Comparison of ENCODE assay signal across 23 cellular contexts in the genomic region with DNA sequence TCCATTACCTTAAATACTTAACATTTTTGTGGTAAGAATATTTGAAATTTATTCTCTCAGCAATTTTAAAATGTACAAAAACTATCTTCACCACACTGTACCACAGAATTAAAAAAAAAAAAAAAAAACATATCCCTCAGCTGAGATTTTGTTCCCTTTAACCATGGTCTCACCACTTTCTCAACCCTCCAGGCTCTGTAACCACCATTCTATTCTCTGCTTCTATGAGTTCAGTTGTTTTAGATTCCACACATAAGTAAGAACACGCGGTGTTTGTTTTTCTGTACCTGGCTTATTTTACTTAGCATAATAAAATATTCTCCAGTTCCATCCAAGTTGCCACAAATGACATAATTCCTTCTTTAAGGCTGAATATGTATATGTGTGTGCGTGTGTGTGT.
"Had no signal": no experiment of that assay in that cellular context is flagged by ENCODE, and none has a peak within 500 bp of the region (broad histone marks: within the 10 kb centered on the region; RNA-seq: fewer than 3 reads in every experiment).

No MANE protein-coding gene starts in this region.

- H3K36me3 ChIP-seq: ascending aorta, colonic mucosa, gastrocnemius medialis, heart left ventricle, left ventricle myocardium inferior, neutrophil, spleen, upper lobe of left lung had no signal

- H3K9me3 Mint-ChIP-seq: activated B cell treated with CpG ODN at 0.5 μM for 24 hours; activated naive CD8-positive, alpha-beta T cell treated with anti-CD3 and anti-CD28 coated beads, Interleukin-2, amount 50 U/mL, for 24 hours; naive thymus-derived CD8-positive, alpha-beta T cell; stimulated activated memory B cell treated with anti-CD40 and anti-IgM and Interleukin-4, amounts not matched to agents 10 μg/mL and 1 μg/mL and 100 μg/mL, for 72 hours; T-cell had no signal

- DNase-seq: activated B cell treated with CpG ODN at 0.5 μM for 24 hours; activated CD4-positive, alpha-beta memory T cell treated with anti-CD3 and anti-CD28 coated beads for 36 hours; activated CD4-positive, alpha-beta T cell treated with anti-CD3 and anti-CD28 coated beads for 4 hours; activated naive CD4-positive, alpha-beta T cell treated with Interleukin-2 at 50 U/mL for 16 hours; activated naive CD8-positive, alpha-beta T cell treated with anti-CD3 and anti-CD28 coated beads, Interleukin-2, amount 50 U/mL, for 24 hours; activated T-cell treated with anti-CD3 and anti-CD28 coated beads for 4 hours; colonic mucosa; gastrocnemius medialis; heart left ventricle; left ventricle myocardium inferior; mammary epithelial cell; mucosa of descending colon; naive thymus-derived CD8-positive, alpha-beta T cell; spleen; stimulated activated CD4-positive, alpha-beta T cell treated with anti-CD3 and anti-CD28 coated beads, Interleukin-4, amount 100 ng/mL, for 4 hours; T-cell; testis; upper lobe of left lung had no signal

- H3K9me3 ChIP-seq: ascending aorta, colonic mucosa, gastrocnemius medialis, left ventricle myocardium inferior, mucosa of descending colon, neutrophil, spleen, testis, upper lobe of left lung had no signal

- H3K9ac ChIP-seq: parathyroid adenoma had no signal

- H3K4me1 ChIP-seq: colonic mucosa, parathyroid adenoma, spleen, upper lobe of left lung had no signal

- H3K4me3 ChIP-seq: ascending aorta, colonic mucosa, gastrocnemius medialis, heart left ventricle, left ventricle myocardium inferior, mucosa of descending colon, spleen, testis, upper lobe of left lung had no signal

- H3K27ac ChIP-seq: colonic mucosa, gastrocnemius medialis, left ventricle myocardium inferior, neutrophil, parathyroid adenoma, spleen, testis, upper lobe of left lung had no signal

- H2AFZ ChIP-seq: parathyroid adenoma had no signal

- ATAC-seq: activated naive CD8-positive, alpha-beta T cell treated with anti-CD3 and anti-CD28 coated beads, Interleukin-2, amount 50 U/mL, for 24 hours; gastrocnemius medialis; heart left ventricle; mucosa of descending colon; naive thymus-derived CD8-positive, alpha-beta T cell; sciatic nerve; stimulated activated memory B cell treated with anti-CD40 and anti-IgM and Interleukin-4, amounts not matched to agents 10 μg/mL and 1 μg/mL and 100 μg/mL, for 72 hours; T-cell had no signal

- H3K4me3 Mint-ChIP-seq: activated B cell treated with CpG ODN at 0.5 μM for 24 hours; activated CD4-positive, alpha-beta memory T cell treated with anti-CD3 and anti-CD28 coated beads for 36 hours; activated naive CD8-positive, alpha-beta T cell treated with anti-CD3 and anti-CD28 coated beads, Interleukin-2, amount 50 U/mL, for 24 hours; naive thymus-derived CD8-positive, alpha-beta T cell; stimulated activated memory B cell treated with anti-CD40 and anti-IgM and Interleukin-4, amounts not matched to agents 10 μg/mL and 1 μg/mL and 100 μg/mL, for 72 hours; T-cell had no signal

- H3K27me3 ChIP-seq: ascending aorta, colonic mucosa, gastrocnemius medialis, heart left ventricle, neutrophil, spleen, testis, upper lobe of left lung had no signal

- H3K27me3 Mint-ChIP-seq: activated B cell treated with CpG ODN at 0.5 μM for 24 hours; activated CD4-positive, alpha-beta memory T cell treated with anti-CD3 and anti-CD28 coated beads for 36 hours; activated naive CD8-positive, alpha-beta T cell treated with anti-CD3 and anti-CD28 coated beads, Interleukin-2, amount 50 U/mL, for 24 hours; naive thymus-derived CD8-positive, alpha-beta T cell; stimulated activated memory B cell treated with anti-CD40 and anti-IgM and Interleukin-4, amounts not matched to agents 10 μg/mL and 1 μg/mL and 100 μg/mL, for 72 hours; T-cell had no signal

- H3K27ac Mint-ChIP-seq: activated B cell treated with CpG ODN at 0.5 μM for 24 hours; activated CD4-positive, alpha-beta memory T cell treated with anti-CD3 and anti-CD28 coated beads for 36 hours; activated naive CD8-positive, alpha-beta T cell treated with anti-CD3 and anti-CD28 coated beads, Interleukin-2, amount 50 U/mL, for 24 hours; stimulated activated memory B cell treated with anti-CD40 and anti-IgM and Interleukin-4, amounts not matched to agents 10 μg/mL and 1 μg/mL and 100 μg/mL, for 72 hours; T-cell had no signal
